ENCODE assay signal across 25 cellular contexts in genomic region chr10:3817002-3817401, GRCh38.
"Had no signal": no experiment of that assay in that cellular context is flagged by ENCODE, and none has a peak within 500 bp of the region (broad histone marks: within the 10 kb centered on the region; RNA-seq: fewer than 3 reads in every experiment).

No MANE protein-coding gene starts in this region.

- H3K9ac ChIP-seq: neural progenitor cell, parathyroid adenoma had no signal

- H3K27me3 ChIP-seq: hepatocyte, neural progenitor cell, sigmoid colon, stomach, thyroid gland had no signal

- H3K36me3 ChIP-seq: neural progenitor cell, sigmoid colon, stomach, thyroid gland had no signal

- H3K9me3 Mint-ChIP-seq: effector memory CD8-positive, alpha-beta T cell; mesothelial cell of epicardium; stimulated activated effector memory CD8-positive, alpha-beta T cell treated with anti-CD3 and anti-CD28 coated beads, Interleukin-12 subunit alpha, Interleukin-12 subunit beta, amount 100 ng/mL, for 72 hours had no signal

- ATAC-seq: effector memory CD8-positive, alpha-beta T cell; left colon; mucosa of descending colon; natural killer cell treated with Interleukin-12 subunit alpha and Interleukin-12 subunit beta and Interleukin-15 and Interleukin-18, amount 100 ng/mL, for 72 hours; stimulated activated effector memory CD8-positive, alpha-beta T cell treated with anti-CD3 and anti-CD28 coated beads, Interleukin-12 subunit alpha, Interleukin-12 subunit beta, amount 100 ng/mL, for 72 hours had no signal

- H3K4me3 ChIP-seq: hepatocyte, lung, mucosa of descending colon, neural progenitor cell, sigmoid colon, stomach, thyroid gland had no signal

- H3K4me1 ChIP-seq: neural progenitor cell, parathyroid adenoma had no signal

- H3K27me3 Mint-ChIP-seq: effector memory CD8-positive, alpha-beta T cell; natural killer cell treated with Interleukin-12 subunit alpha and Interleukin-12 subunit beta and Interleukin-15 and Interleukin-18, amount 100 ng/mL, for 72 hours; progenitor cell of endocrine pancreas; type B pancreatic cell had no signal

- H3K27ac Mint-ChIP-seq: effector memory CD8-positive, alpha-beta T cell; mesothelial cell of epicardium; naive B cell; progenitor cell of endocrine pancreas; type B pancreatic cell had no signal

- FAIRE-seq: endometrium, frontal cortex had no signal

- H2AFZ ChIP-seq: hepatocyte, neural progenitor cell, parathyroid adenoma had no signal

- H3K4me3 Mint-ChIP-seq: effector memory CD8-positive, alpha-beta T cell; mesothelial cell of epicardium; naive B cell; natural killer cell treated with Interleukin-12 subunit alpha and Interleukin-12 subunit beta and Interleukin-15 and Interleukin-18, amount 100 ng/mL, for 72 hours; neural progenitor cell; stimulated activated effector memory CD8-positive, alpha-beta T cell treated with anti-CD3 and anti-CD28 coated beads, Interleukin-12 subunit alpha, Interleukin-12 subunit beta, amount 100 ng/mL, for 72 hours; type B pancreatic cell had no signal

- H3K36me3 Mint-ChIP-seq: mesothelial cell of epicardium; naive B cell; natural killer cell treated with Interleukin-12 subunit alpha and Interleukin-12 subunit beta and Interleukin-15 and Interleukin-18, amount 100 ng/mL, for 72 hours; type B pancreatic cell had no signal

- H3K79me2 ChIP-seq: hepatocyte, parathyroid adenoma had no signal

- H3K27ac ChIP-seq: hepatocyte, neural progenitor cell, parathyroid adenoma, sigmoid colon, stomach, thyroid gland had no signal

- H3K9me3 ChIP-seq: mucosa of descending colon, sigmoid colon, stomach, thyroid gland had no signal

- H3K4me2 ChIP-seq: hepatocyte, neural progenitor cell had no signal

- DNase-seq: cortex of kidney; effector memory CD8-positive, alpha-beta T cell; erythroblast; head of caudate nucleus; left colon; mesenchymal stem cell; mucosa of descending colon; naive B cell; sigmoid colon; stimulated activated CD4-positive, alpha-beta T cell treated with anti-CD3 and anti-CD28 coated beads, Interleukin-2, amount 100 ng/mL, for 24 hours; stimulated activated CD4-positive, alpha-beta T cell treated with anti-CD3 and anti-CD28 coated beads, Interleukin-4, amount 100 ng/mL, for 24 hours; stimulated activated naive CD4-positive, alpha-beta T cell treated with Interleukin-2 at 50 U/mL for 16 hours; stomach; thyroid gland had no signal
